In the genomic region with DNA sequence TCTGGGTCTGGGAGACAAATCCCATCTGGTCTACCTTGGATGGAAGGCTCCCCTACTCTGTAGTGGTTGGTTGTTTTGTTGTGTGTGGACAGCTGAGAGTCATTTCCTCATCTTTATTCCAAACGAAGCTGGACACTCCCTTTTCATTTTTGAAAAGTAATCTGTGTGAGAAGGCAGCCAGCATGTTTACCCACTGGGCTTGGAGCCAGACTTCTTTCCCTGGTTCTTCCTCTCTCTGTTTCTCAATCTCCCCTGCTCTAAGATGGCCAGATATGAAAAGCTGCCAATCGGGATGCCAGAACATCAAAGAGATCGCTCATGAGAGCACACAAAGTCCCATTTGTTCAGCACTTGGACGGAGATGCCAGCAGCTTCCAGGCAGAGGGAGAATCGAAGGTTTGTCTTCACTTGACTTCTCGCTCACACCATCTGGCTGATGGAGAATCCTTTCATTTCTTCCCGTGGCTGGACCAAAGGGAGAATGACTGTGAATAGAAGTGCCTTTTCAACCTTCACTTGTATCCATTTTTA, we compare ENCODE assay signal across 8 cellular contexts.
A peak's percentile ranks its signal among the peaks of the same experiment; 100 is the strongest.
DNase-seq lines count a peak whose midpoint lies in the region; ATAC-seq and TF ChIP-seq lines count a peak whose summit lies in the region.

No MANE protein-coding gene starts in this region.

- no peaks in the 10 kb centered on the region for H3K36me3 ChIP-seq in SJSA1
- H3K36me3 ChIP-seq in psoas muscle (ENCODE audit: insufficient read depth in 1 of 2, low read depth in 1 of 2), result no peaks in the 10 kb centered on the region
- no peaks in the 10 kb centered on the region for H3K36me3 ChIP-seq in GM23338 (ENCODE audit: insufficient read depth)

- H3F3A ChIP-seq in GM23338 (replicated peaks; ENCODE audit: low read depth), result no peaks in the 10 kb centered on the region

- H3K27me3 ChIP-seq in SJSA1 (replicated peaks) (no peaks in the 10 kb centered on the region), psoas muscle (ENCODE audit: insufficient read depth in 3 of 3, low read length in 2 of 3) (no peaks in the 10 kb centered on the region), GM23338 (ENCODE audit: insufficient read depth) (no peaks in the 10 kb centered on the region)

- H3K36me3 Mint-ChIP-seq in GM23338 (ENCODE audit: low read depth), result no peaks in the 10 kb centered on the region

- no peaks in the 10 kb centered on the region for H3K79me2 ChIP-seq in GM23338 (replicated peaks; ENCODE audit: insufficient read depth)

- H3K9me3 Mint-ChIP-seq in GM23338, result no peaks in the 10 kb centered on the region; the same call in 2 of the 3 replicates

- H3K27me3 Mint-ChIP-seq in GM23338 (ENCODE audit: insufficient read depth, low read depth, poor library complexity), result peaks cover 3% of the 10 kb centered on the region

- no peaks in the 10 kb centered on the region for H3K4me1 Mint-ChIP-seq in GM23338

- DNase-seq in HFF-Myc (ENCODE audit: extremely low read depth, low read depth) (peak; percentile 42), SJSA1 (ENCODE audit: low read depth in 1 of 2, low spot score in 2 of 2) (peak; percentile 67 to 81), fibroblast of villous mesenchyme (ENCODE audit: low read depth) (peak; percentile 90), psoas muscle (peak; percentile 43 to 57), iPS-NIHi7 (ENCODE audit: extremely low spot score) (no peak), GM23338 (ENCODE audit: low spot score) (no peak)

- no peaks in the 10 kb centered on the region for H3K9me2 ChIP-seq in GM23338 (ENCODE audit: insufficient read depth)

- no peak overlapping the region for H3K4me2 ChIP-seq in GM23338

- H3K9me3 ChIP-seq in SJSA1 (replicated peaks), result no peaks in the 10 kb centered on the region
- no peaks in the 10 kb centered on the region for H3K9me3 ChIP-seq in psoas muscle

- H4K20me1 ChIP-seq in GM23338 (replicated peaks; ENCODE audit: insufficient read depth), result no peaks in the 10 kb centered on the region

- no peak overlapping the region for H2AFZ ChIP-seq in GM23338

- peak overlapping the region; percentile 23 for H3K4me3 ChIP-seq in HFF-Myc (replicated peaks; ENCODE audit: low read depth, low read length)
- H3K4me3 ChIP-seq in SJSA1, result peak overlapping the region; percentile 26
- peak overlapping the region; percentile 46 for H3K4me3 ChIP-seq in fibroblast of villous mesenchyme (ENCODE audit: low read depth, low read length)
- no peak overlapping the region for H3K4me3 ChIP-seq in psoas muscle
- H3K4me3 ChIP-seq in GM23338, result no peak overlapping the region

- H3K4me1 ChIP-seq in SJSA1 (replicated peaks) (peaks cover 27% of the 10 kb centered on the region), psoas muscle (no peaks in the 10 kb centered on the region), GM23338 (ENCODE audit: insufficient read depth) (no peaks in the 10 kb centered on the region)

- no peak overlapping the region for H3K27ac Mint-ChIP-seq in GM23338

- H3K27ac ChIP-seq in SJSA1, result peak overlapping the region; percentile 80
- H3K27ac ChIP-seq in psoas muscle, result no peak overlapping the region
- H3K27ac ChIP-seq in GM23338 (ENCODE audit: low read depth), result no peak overlapping the region

- peak in 3 of 4 donors; percentile 42 to 54 (median 44) for ATAC-seq in psoas muscle
- ATAC-seq in GM21447 (IDR thresholded peaks at IDR 0.05; ENCODE audit: unreplicated experiment), result no peak
- ATAC-seq in GM19463 (IDR thresholded peaks at IDR 0.05; ENCODE audit: unreplicated experiment), result no peak
- ATAC-seq in GM23338, result no peak

- TF ChIP-seq CTCF in HFF-Myc (IDR thresholded peaks at IDR 0.05; ENCODE audit: low read depth, low read length, missing control alignments) (no peak), fibroblast of villous mesenchyme (IDR thresholded peaks at IDR 0.05; ENCODE audit: insufficient read depth, low read depth, low read length) (no peak), psoas muscle (IDR thresholded peaks at IDR 0.05) (no peak), GM23338 (conservative IDR thresholded peaks at IDR 0.05; ENCODE audit: low read depth in 2 of 2) (no peak)

- intact Hi-C loops in psoas muscle (cut with DNase I), result loop anchor here in 1 of 2 donors (5.0 kb wide), 1 partner anchor 307 kb away; the partner anchor contains the start of gene AHR

- 9 to 11% (median 9%) methylated on average over 7 of the region's 7 CpGs for WGBS in psoas muscle, 3 donors

- H3K4me3 Mint-ChIP-seq in GM23338, result no peak overlapping the region

TF ChIP-seq in GM23338, 12 proteins besides CTCF, POLR2A, EP300 and RAD21:
- TF ChIP-seq CREB1 (CRISPR knock-in tag; IDR thresholded peaks at IDR 0.05; ENCODE audit: low read depth) (no peak), JUNB (IDR thresholded peaks at IDR 0.05; ENCODE audit: unreplicated experiment) (no peak)

Comparison
In these comparisons a context has a peak if more than half of its experiments do, and no peak if none do; other contexts are left out.
1. DNase-seq: peak in HFF-Myc (single experiment), SJSA1 (2 of 2), fibroblast of villous mesenchyme (single experiment) and psoas muscle (2 of 2); none in iPS-NIHi7 (single experiment) and GM23338 (single experiment).
2. H3K4me3 ChIP-seq: peak in HFF-Myc (single experiment), SJSA1 (single experiment) and fibroblast of villous mesenchyme (single experiment); none in psoas muscle (single experiment) and GM23338 (single experiment).
3. ATAC-seq: peak in psoas muscle (3 of 4); none in GM21447 (single experiment), GM19463 (single experiment) and GM23338 (single experiment).